9 cellular contexts compared by ENCODE assay signal in the genomic region with DNA sequence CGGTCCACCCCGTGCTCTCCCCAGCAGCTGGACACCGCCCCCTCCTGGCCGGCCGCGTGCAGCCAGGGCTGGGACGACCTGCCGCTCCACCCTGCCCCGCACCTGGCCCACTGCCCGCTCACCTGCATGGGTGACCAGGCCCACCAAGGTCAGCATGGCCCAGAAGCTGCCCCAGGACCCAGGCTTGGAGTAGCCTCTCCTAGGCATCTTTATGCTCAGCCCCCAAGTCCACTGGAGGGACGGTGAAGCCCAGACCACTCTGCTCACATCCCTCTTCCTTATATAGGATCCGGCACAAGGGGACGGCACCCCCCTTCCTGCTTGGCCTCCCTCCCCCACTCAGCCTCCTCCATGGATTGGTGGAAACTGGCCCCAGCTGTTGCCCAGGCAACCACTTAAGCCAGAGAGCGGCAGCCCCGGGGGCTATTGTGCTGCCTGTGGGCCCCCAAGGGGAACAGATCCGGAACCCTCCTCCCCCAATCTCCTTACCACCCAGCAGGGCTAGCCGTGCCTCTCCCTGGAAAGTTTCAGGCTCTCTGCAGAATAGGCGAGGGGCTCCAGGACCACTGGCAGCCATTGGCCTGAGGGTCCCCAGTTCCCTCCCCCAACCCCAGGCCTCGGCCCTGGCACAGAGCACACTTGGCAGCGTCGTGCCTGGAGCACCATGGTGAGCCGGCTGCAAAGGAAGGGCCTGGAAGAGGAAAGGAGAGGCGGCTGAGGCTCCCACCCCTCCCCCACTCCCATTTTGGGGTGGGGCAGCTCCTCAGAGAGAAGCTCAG. TPM values are rescaled to one million over a fixed set of nuclear protein-coding genes. Genes with fewer than 3 reads are reported as not detected.
A peak's percentile ranks its signal among the peaks of the same experiment; 100 is the strongest.
DNase-seq lines count a peak whose midpoint lies in the region; ATAC-seq lines count a peak whose summit lies in the region.
"Had no signal": no experiment of that assay in that cellular context is flagged by ENCODE, and none has a peak within 500 bp of the region (broad histone marks: within the 10 kb centered on the region; RNA-seq: fewer than 3 reads in every experiment).

Gene BTBD17 (minus strand): TSS at position 256 of the 779 bp plus-strand sequence. CDS start 49 bp downstream, at position 207.

- ATAC-seq in GM21723 (IDR thresholded peaks at IDR 0.05; ENCODE audit: unreplicated experiment): no peak
- ATAC-seq in GM19467 (IDR thresholded peaks at IDR 0.05; ENCODE audit: unreplicated experiment): no peak

- DNase-seq in Daoy (ENCODE audit: low read depth) (peak; percentile 66), NCI-H1436 (lab: John Stamatoyannopoulos, UW) (peak; percentile 99), foreskin melanocyte (peak; percentile 8), occipital lobe (lab: John Stamatoyannopoulos, UW) (peak; percentile 9), mesenteric fat pad (ENCODE audit: low spot score) (no peak)
- peak; percentile 78 for DNase-seq in activated CD8-positive, alpha-beta memory T cell treated with anti-CD3 and anti-CD28 coated beads, Interleukin-2, amount 50 U/mL, for 48 hours

RNA-seq across cellular contexts. Expression of gene BTBD17, which starts in this region (rescaled TPM):
- total RNA-seq in Daoy (2014; rRNA removed; shearing (Covaris generic)): not detected in 2 replicates
- total RNA-seq in occipital lobe: 4.5 TPM
- not detected for total RNA-seq in mesenteric fat pad
- total RNA-seq: T-helper 1 cell treated with Interleukin-12 subunit alpha and Interleukin-12 subunit beta and Interleukin-4 antibody, amounts not matched to agents 30 ng/mL and 1 ng/mL, for 36 hours had no signal

Comparison
In these comparisons a context has a peak if more than half of its experiments do, and no peak if none do; other contexts are left out.
1. Peak in DNase-seq in Daoy; RNA of the gene not detected or under 1 TPM.